Comparison of ENCODE assay signal across 14 cellular contexts in genomic region chr5:149412783-149413476, GRCh38. TPM values are rescaled to one million over a fixed set of nuclear protein-coding genes. Genes with fewer than 3 reads are reported as not detected.
DNase-seq lines count a peak whose midpoint lies in the region; ATAC-seq and TF ChIP-seq lines count a peak whose summit lies in the region.
"Had no signal": no experiment of that assay in that cellular context is flagged by ENCODE, and none has a peak within 500 bp of the region (broad histone marks: within the 10 kb centered on the region; RNA-seq: fewer than 3 reads in every experiment).

No MANE protein-coding gene starts in this region.

- no peak overlapping the region for H2AFZ ChIP-seq in neuronal stem cell (ENCODE audit: low read length)

- H3K27me3 ChIP-seq in adrenal gland (no peaks in the 10 kb centered on the region), heart left ventricle (no peaks in the 10 kb centered on the region), neuronal stem cell (ENCODE audit: control insufficient read depth in 3 of 3, insufficient read depth in 3 of 3, low read depth in 1 of 3, low read length in 3 of 3) (peaks cover 0 to 7% (median 0%) of the 10 kb centered on the region in 3 experiments), upper lobe of left lung (no peaks in the 10 kb centered on the region)

- peak overlapping the region; percentile 59 for H3K18ac ChIP-seq in neuronal stem cell (ENCODE audit: low read length)

- H3K9ac ChIP-seq in neuronal stem cell (ENCODE audit: low read depth, low read length, poor library complexity): no peak overlapping the region

- TF ChIP-seq CTCF in adrenal gland (IDR thresholded peaks at IDR 0.05) (no peak), heart left ventricle (IDR thresholded peaks at IDR 0.05) (no peak), upper lobe of left lung (IDR thresholded peaks at IDR 0.05) (no peak), WTC11 (IDR thresholded peaks at IDR 0.05) (no peak)

- H3K9me3 ChIP-seq in adrenal gland (replicated peaks in 1 of 3) (no peaks in the 10 kb centered on the region), heart left ventricle (no peaks in the 10 kb centered on the region), neuronal stem cell (replicated peaks in 1 of 2; ENCODE audit: control insufficient read depth in 2 of 2, insufficient read depth in 1 of 2, low read depth in 1 of 2, low read length in 2 of 2) (no peaks in the 10 kb centered on the region), upper lobe of left lung (no peaks in the 10 kb centered on the region)

- H2BK120ac ChIP-seq in neuronal stem cell (ENCODE audit: low read depth, low read length): peak overlapping the region; percentile 9

- no peaks in the 10 kb centered on the region for H3K79me1 ChIP-seq in neuronal stem cell (ENCODE audit: low read depth, low read length)

- no peaks in the 10 kb centered on the region for H3K27me3 Mint-ChIP-seq in WTC11 (ENCODE audit: low read depth)

- H3K4me3 ChIP-seq in adrenal gland: peak overlapping the region in 1 of 4 donors; percentile 30
- H3K4me3 ChIP-seq in heart left ventricle: peak overlapping the region in 10 of 12 donors; percentile 5 to 72 (median 52)
- no peak overlapping the region for H3K4me3 ChIP-seq in neuronal stem cell (ENCODE audit: low read length in 2 of 2)
- peak overlapping the region in 1 of 4 donors; percentile 51 for H3K4me3 ChIP-seq in upper lobe of left lung
- H3K4me3 ChIP-seq: SK-N-MC had no signal

- no peaks in the 10 kb centered on the region for H3K36me3 ChIP-seq in adrenal gland (replicated peaks in 1 of 2)
- peaks cover 0 to 52% (median 0%) of the 10 kb centered on the region in 9 donors for H3K36me3 ChIP-seq in heart left ventricle
- no peaks in the 10 kb centered on the region for H3K36me3 ChIP-seq in neuronal stem cell (replicated peaks in 1 of 2; ENCODE audit: control insufficient read depth in 2 of 2, insufficient read depth in 2 of 2, low read length in 2 of 2)
- H3K36me3 ChIP-seq in upper lobe of left lung: no peaks in the 10 kb centered on the region

- H2AK5ac ChIP-seq in neuronal stem cell (ENCODE audit: low read depth, low read length): no peak overlapping the region

- no peak overlapping the region for H3K4me3 Mint-ChIP-seq in WTC11
- H3K4me3 Mint-ChIP-seq: activated B cell treated with CpG ODN at 0.5 μM for 24 hours had no signal

- no peak overlapping the region for H3K4me2 ChIP-seq in neuronal stem cell (ENCODE audit: insufficient read depth, low read length, poor library complexity, severe bottlenecking)

- intact Hi-C loops in adrenal gland (cut with DNase I) (no loop called here), heart left ventricle (cut with DNase I) (no loop called here)

- TF ChIP-seq POLR2A in adrenal gland (IDR thresholded peaks at IDR 0.05) (no peak), heart left ventricle (IDR thresholded peaks at IDR 0.05) (no peak), upper lobe of left lung (IDR thresholded peaks at IDR 0.05) (no peak)

- no peak overlapping the region for H3K14ac ChIP-seq in neuronal stem cell (ENCODE audit: low read length)

- peaks cover 0 to 7% of the 10 kb centered on the region in 2 donors for H3K4me1 ChIP-seq in adrenal gland (replicated peaks in 1 of 2)
- peaks cover 0 to 59% (median 36%) of the 10 kb centered on the region in 12 donors for H3K4me1 ChIP-seq in heart left ventricle
- peaks cover 9 to 12% of the 10 kb centered on the region in 2 donors for H3K4me1 ChIP-seq in neuronal stem cell (ENCODE audit: control insufficient read depth in 2 of 2, insufficient read depth in 1 of 2, low read depth in 1 of 2, low read length in 2 of 2)
- H3K4me1 ChIP-seq in upper lobe of left lung: peaks cover 11 to 19% (median 16%) of the 10 kb centered on the region in 4 donors

- peak overlapping the region in 3 of 5 donors; percentile 24 to 75 (median 56) for H3K27ac ChIP-seq in adrenal gland
- peak overlapping the region; percentile 29 to 97 (median 90) for H3K27ac ChIP-seq in heart left ventricle
- H3K27ac ChIP-seq in neuronal stem cell (replicated peaks; ENCODE audit: low read length): no peak overlapping the region
- H3K27ac ChIP-seq in upper lobe of left lung: peak overlapping the region; percentile 60 to 93 (median 66)
- H3K27ac ChIP-seq: HL-60, SK-N-MC had no signal

- H3K4ac ChIP-seq in neuronal stem cell (ENCODE audit: low read length): no peak overlapping the region

- no peak for TF ChIP-seq EP300 in upper lobe of left lung (IDR thresholded peaks at IDR 0.05)

- H3K9me3 Mint-ChIP-seq in WTC11: no peaks in the 10 kb centered on the region
- H3K9me3 Mint-ChIP-seq: activated B cell treated with CpG ODN at 0.5 μM for 24 hours had no signal

- ATAC-seq in heart left ventricle (peak; percentile 12 to 27 (median 22)), upper lobe of left lung (ENCODE audit: low FRiP score in 2 of 2) (no peak), WTC11 (no peak), GM18520 (IDR thresholded peaks at IDR 0.05; ENCODE audit: unreplicated experiment) (no peak)
- ATAC-seq: left colon had no signal

- H3K27ac Mint-ChIP-seq in WTC11: no peak overlapping the region
- H3K27ac Mint-ChIP-seq: activated B cell treated with CpG ODN at 0.5 μM for 24 hours had no signal

- 70 to 93% (median 74%) methylated on average over 6 to 8 of the region's 8 CpGs for WGBS in adrenal gland, 4 donors
- WGBS in heart left ventricle, 4 donors: 67 to 80% (median 77%) methylated on average over 8 of the region's 8 CpGs
- WGBS in neuronal stem cell (ENCODE audit: extremely low coverage in 2 of 2, insufficient read length in 2 of 2, insufficient replicate concordance in 1 of 2), 2 donors: no CpG with 5 or more reads among the region's 8 CpGs
- 77 to 91% methylated on average over 6 to 8 of the region's 8 CpGs for WGBS in upper lobe of left lung, 2 donors

- CTCF ChIA-PET in WTC11 (lab: Charles Lee): interaction anchor here (0.8 to 2.1 kb wide), 6 partner anchors 10 to 45 kb away, joined by 3 to 9 read pairs (median 4); no protein-coding TSS in a partner anchor

- H2BK12ac ChIP-seq in neuronal stem cell (ENCODE audit: low read length): no peak overlapping the region

- H3K23ac ChIP-seq in neuronal stem cell (ENCODE audit: low read depth, low read length, poor library complexity): no peak overlapping the region

- no peaks in the 10 kb centered on the region for H3K36me3 Mint-ChIP-seq in WTC11

- H2BK15ac ChIP-seq in neuronal stem cell (ENCODE audit: low read length): peak overlapping the region; percentile 63

- POLR2A ChIA-PET in WTC11 (lab: Charles Lee): interaction anchor here (0.6 kb wide), 1 partner anchor 24 kb away, joined by 3 read pairs; no protein-coding TSS in a partner anchor

- H4K91ac ChIP-seq in neuronal stem cell (ENCODE audit: low read depth, low read length, poor library complexity): no peak overlapping the region

- H3K4me1 Mint-ChIP-seq in WTC11: peaks cover 25% of the 10 kb centered on the region
- H3K4me1 Mint-ChIP-seq: activated B cell treated with CpG ODN at 0.5 μM for 24 hours had no signal

- peak overlapping the region; percentile 19 for H2BK5ac ChIP-seq in neuronal stem cell (ENCODE audit: low read length)

- DNase-seq in adrenal gland (peak in 6 of 7 donors; percentile 52 to 66 (median 62)), heart left ventricle (peak in 2 of 5 donors; percentile 51 to 58), neuronal stem cell (ENCODE audit: low spot score) (no peak), upper lobe of left lung (no peak), WTC11 (ENCODE audit: low spot score) (no peak), NAMALWA (ENCODE audit: low spot score) (no peak)
- no peak for DNase-seq in stimulated activated CD4-positive, alpha-beta T cell treated with anti-CD3 and anti-CD28 coated beads, Interleukin-1b, Interleukin-23, amount 100 ng/mL, for 48 hours
- DNase-seq: activated B cell treated with CpG ODN at 0.5 μM for 24 hours, activated T-cell treated with anti-CD3 and anti-CD28 coated beads for 4 hours, left colon, nucleus accumbens had no signal

- no peak overlapping the region for H4K8ac ChIP-seq in neuronal stem cell (ENCODE audit: low read depth, low read length)

TF ChIP-seq in WTC11, 78 proteins besides CTCF, POLR2A, EP300 and RAD21 (continues in another document):
- TF ChIP-seq NFATC4 (CRISPR knock-in tag; IDR thresholded peaks at IDR 0.05) (no peak), HMGXB4 (CRISPR knock-in tag; IDR thresholded peaks at IDR 0.05) (no peak)

RNA-seq across cellular contexts. Expression of gene IL17B, which starts 33.8 kb away (rescaled TPM):
- 1 to 10 TPM in 7 of 8 donors, not detected in 1; 1.6 to 6.1 (median 2.9) TPM for total RNA-seq in adrenal gland
- polyA plus RNA-seq in adrenal gland: 1 to 10 TPM; 1.5 to 9.7 (median 2.8) TPM
- total RNA-seq in heart left ventricle: under 1 TPM in 2 of 9 donors, not detected in 7; 0.35 to 0.42 TPM
- polyA plus RNA-seq in heart left ventricle: under 1 TPM in 1 of 2 donors, not detected in 1; 0.33 TPM
- not detected for polyA plus RNA-seq in neuronal stem cell (2013, experiment 1 of 2)
- not detected for polyA plus RNA-seq in neuronal stem cell (2013, experiment 2 of 2)
- total RNA-seq in upper lobe of left lung: 1 to 10 TPM in 1 of 6 donors, not detected in 5; 2.4 TPM
- total RNA-seq in WTC11 (2021): not detected in 3 replicates
- total RNA-seq: activated B cell treated with CpG ODN at 0.5 μM for 24 hours had no signal

RNA-seq across cellular contexts. Expression of gene PCYOX1L, which starts 55.1 kb away (rescaled TPM):
- total RNA-seq in adrenal gland (10 to 100 TPM in 1 of 8 donors, 1 to 10 TPM in 7; 4.7 to 15.9 (median 7.8) TPM), heart left ventricle (1 to 10 TPM; 2.3 to 6.8 (median 3.7) TPM), upper lobe of left lung (10 to 100 TPM in 1 of 6 donors, 1 to 10 TPM in 5; 3.2 to 10.1 (median 5.0) TPM), WTC11 (2021) (8.1 to 19.2 TPM (median 17.2 TPM) in 3 replicates)
- polyA plus RNA-seq in adrenal gland (10 to 100 TPM; 12.3 to 15.4 (median 15.0) TPM), heart left ventricle (1 to 10 TPM; 2.3 to 6.5 TPM)
- polyA plus RNA-seq in neuronal stem cell (2013, experiment 1 of 2): 16.0 TPM
- 16.3 TPM for polyA plus RNA-seq in neuronal stem cell (2013, experiment 2 of 2)

Comparison
In these comparisons a context has a peak if more than half of its experiments do, and no peak if none do; other contexts are left out.
1. DNase-seq: peak in adrenal gland (6 of 7); none in neuronal stem cell (single experiment), upper lobe of left lung (0 of 2), stimulated activated CD4-positive, alpha-beta T cell treated with anti-CD3 and anti-CD28 coated beads, Interleukin-1b, Interleukin-23, amount 100 ng/mL, for 48 hours (single experiment), WTC11 (single experiment) and NAMALWA (single experiment).
2. H3K4me3 ChIP-seq: peak in heart left ventricle (10 of 12); none in neuronal stem cell (0 of 2).
3. ATAC-seq: peak in heart left ventricle (4 of 4); none in upper lobe of left lung (0 of 2), WTC11 (single experiment) and GM18520 (single experiment).